8 cellular contexts compared by ENCODE assay signal in genomic region chr20:8305449-8305978, GRCh38.
DNase-seq lines count a peak whose midpoint lies in the region; ATAC-seq lines count a peak whose summit lies in the region.

No MANE protein-coding gene starts in this region.

- no peaks in the 10 kb centered on the region for H3K9me3 Mint-ChIP-seq in activated naive CD8-positive, alpha-beta T cell treated with anti-CD3 and anti-CD28 coated beads, Interleukin-2, amount 50 U/mL, for 24 hours
- no peaks in the 10 kb centered on the region for H3K9me3 Mint-ChIP-seq in immature natural killer cell

- H3K36me3 Mint-ChIP-seq in activated naive CD8-positive, alpha-beta T cell treated with anti-CD3 and anti-CD28 coated beads, Interleukin-2, amount 50 U/mL, for 24 hours (ENCODE audit: low read depth): no peaks in the 10 kb centered on the region
- H3K36me3 Mint-ChIP-seq in immature natural killer cell: peaks cover 0 to 3% (median 0%) of the 10 kb centered on the region in 3 donors

- H3K4me3 Mint-ChIP-seq in activated naive CD8-positive, alpha-beta T cell treated with anti-CD3 and anti-CD28 coated beads, Interleukin-2, amount 50 U/mL, for 24 hours: no peak overlapping the region
- peak overlapping the region in 3 of 5 donors; percentile 38 to 57 (median 41) for H3K4me3 Mint-ChIP-seq in immature natural killer cell

- peaks cover 7% of the 10 kb centered on the region for H3K4me1 Mint-ChIP-seq in activated naive CD8-positive, alpha-beta T cell treated with anti-CD3 and anti-CD28 coated beads, Interleukin-2, amount 50 U/mL, for 24 hours
- peaks cover 23 to 25% of the 10 kb centered on the region in 2 donors for H3K4me1 Mint-ChIP-seq in immature natural killer cell

- ATAC-seq in GM21528 (IDR thresholded peaks at IDR 0.05; ENCODE audit: low FRiP score, unreplicated experiment): peak; percentile 97
- peak; percentile 76 for ATAC-seq in activated naive CD8-positive, alpha-beta T cell treated with anti-CD3 and anti-CD28 coated beads, Interleukin-2, amount 50 U/mL, for 24 hours

- H3K27me3 Mint-ChIP-seq in activated naive CD8-positive, alpha-beta T cell treated with anti-CD3 and anti-CD28 coated beads, Interleukin-2, amount 50 U/mL, for 24 hours: no peaks in the 10 kb centered on the region
- peaks cover 2 to 6% (median 2%) of the 10 kb centered on the region in 3 donors for H3K27me3 Mint-ChIP-seq in immature natural killer cell (ENCODE audit: low read depth in 3 of 3)

- no peak overlapping the region for H3K27ac Mint-ChIP-seq in activated naive CD8-positive, alpha-beta T cell treated with anti-CD3 and anti-CD28 coated beads, Interleukin-2, amount 50 U/mL, for 24 hours
- H3K27ac Mint-ChIP-seq in immature natural killer cell: peak overlapping the region in 4 of 6 donors; percentile 16 to 76 (median 68)

- DNase-seq in ELF-1 (ENCODE audit: low read depth, low spot score) (peak; percentile 68), HuH-7 (ENCODE audit: low spot score) (peak; percentile 59), SK-N-DZ (ENCODE audit: low spot score) (peak; percentile 45), immature natural killer cell (peak; percentile 70 to 75 (median 72)), Ammon's horn (ENCODE audit: low spot score) (no peak)
- DNase-seq in activated naive CD8-positive, alpha-beta T cell treated with anti-CD3 and anti-CD28 coated beads, Interleukin-2, amount 50 U/mL, for 24 hours: peak; percentile 63
- DNase-seq in stimulated activated CD4-positive, alpha-beta T cell treated with anti-CD3 and anti-CD28 coated beads, TNF-alpha, amount 100 ng/mL, for 24 hours (ENCODE audit: low read depth in 3 of 3): peak; percentile 22 to 37 (median 24)
